Comparison of ENCODE assay signal across 10 cellular contexts in genomic region chr2:40680547-40680946, GRCh38.
DNase-seq lines count a peak whose midpoint lies in the region; ATAC-seq, FAIRE-seq and TF ChIP-seq lines count a peak whose summit lies in the region.
"Had no signal": no experiment of that assay in that cellular context is flagged by ENCODE, and none has a peak within 500 bp of the region (broad histone marks: within the 10 kb centered on the region; RNA-seq: fewer than 3 reads in every experiment).

No MANE protein-coding gene starts in this region.

- no peak for TF ChIP-seq CTCF in WI38 (IDR thresholded peaks at IDR 0.05; ENCODE audit: low read depth, low read length)
- no peak for TF ChIP-seq CTCF in GM10248 (IDR thresholded peaks at IDR 0.05; ENCODE audit: control extremely low read depth, extremely low read depth, low read depth, missing control alignments)

- peak; percentile 43 for FAIRE-seq in A204.1 (lab: Jason Lieb, UNC)

- peak; percentile 78 for ATAC-seq in GM19043 (IDR thresholded peaks at IDR 0.05; ENCODE audit: low read depth, unreplicated experiment)
- ATAC-seq in HG03064 (IDR thresholded peaks at IDR 0.05; ENCODE audit: low read depth, unreplicated experiment): peak; percentile 93
- ATAC-seq in HG03039 (IDR thresholded peaks at IDR 0.05; ENCODE audit: unreplicated experiment): no peak

- no peak for DNase-seq in retina
- DNase-seq in pons (ENCODE audit: low spot score): no peak
- DNase-seq in GM10248 (ENCODE audit: extremely low spot score): no peak
- DNase-seq: SHP77 had no signal

- H3K4me3 ChIP-seq in WI38 (ENCODE audit: low read depth, low read length): peak overlapping the region; percentile 46
- H3K4me3 ChIP-seq: smooth muscle cell had no signal

- CTCF ChIA-PET in GM10248 (lab: Yijun Ruan, JAX): no interaction called here

- POLR2A ChIA-PET in GM10248 (lab: Yijun Ruan, JAX): no interaction called here
